ENCODE assay signal across 9 cellular contexts in the genomic region with DNA sequence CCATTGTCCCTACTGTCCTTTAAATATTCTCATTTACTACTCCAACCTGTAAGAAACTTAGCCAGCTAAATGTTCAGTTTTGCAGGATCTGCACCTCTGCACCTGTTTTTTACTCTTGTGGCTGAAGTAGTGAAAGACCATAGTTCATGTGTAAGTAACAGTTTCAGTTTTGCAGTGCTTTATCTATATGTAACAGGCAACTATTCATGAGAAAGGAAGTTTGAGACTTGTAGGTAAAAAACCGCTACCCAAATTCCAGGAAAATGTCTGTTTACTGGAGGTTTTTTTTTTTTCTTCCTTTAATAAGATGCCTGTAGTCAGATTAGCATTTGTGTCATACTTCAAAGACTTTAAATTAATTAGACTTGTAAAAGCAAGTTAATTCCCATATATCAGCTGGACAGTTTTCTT. TPM values are rescaled to one million over a fixed set of nuclear protein-coding genes. Genes with fewer than 3 reads are reported as not detected.
DNase-seq lines count a peak whose midpoint lies in the region; ATAC-seq lines count a peak whose summit lies in the region.
"Had no signal": no experiment of that assay in that cellular context is flagged by ENCODE, and none has a peak within 500 bp of the region (broad histone marks: within the 10 kb centered on the region; RNA-seq: fewer than 3 reads in every experiment).

No MANE protein-coding gene starts in this region.

- H3K27me3 Mint-ChIP-seq in naive B cell: no peaks in the 10 kb centered on the region

- ATAC-seq in GM18861 (IDR thresholded peaks at IDR 0.05; ENCODE audit: unreplicated experiment) (peak; percentile 47), HG02588 (IDR thresholded peaks at IDR 0.05; ENCODE audit: unreplicated experiment) (peak; percentile 67), naive B cell (ENCODE audit: low read depth in 2 of 2) (peak; percentile 67 to 75)

- H3K9me3 Mint-ChIP-seq in naive B cell: no peaks in the 10 kb centered on the region

- DNase-seq in NAMALWA (ENCODE audit: low spot score) (peak; percentile 78), naive B cell (peak; percentile 27), cerebellum (ENCODE audit: low spot score) (no peak), NCI-H2196 (lab: John Stamatoyannopoulos, UW; ENCODE audit: unreplicated experiment) (no peak), NCI-H1105 (lab: John Stamatoyannopoulos, UW) (no peak), NCI-H1417 (lab: John Stamatoyannopoulos, UW) (no peak)
- DNase-seq: activated CD8-positive, alpha-beta memory T cell treated with anti-CD3 and anti-CD28 coated beads, Interleukin-2, amount 50 U/mL, for 4 hours had no signal

- H3K4me3 Mint-ChIP-seq in naive B cell: peak overlapping the region; percentile 84 to 96 (median 92)

- peaks cover 0 to 4% of the 10 kb centered on the region in 2 donors for H3K36me3 Mint-ChIP-seq in naive B cell

- H3K4me1 Mint-ChIP-seq in naive B cell: peaks cover 47 to 56% (median 52%) of the 10 kb centered on the region in 3 donors

- H3K27ac Mint-ChIP-seq in naive B cell: peak overlapping the region; percentile 67 to 96 (median 92)

RNA-seq across cellular contexts. Expression of gene MBNL1, which starts 25.4 kb away (rescaled TPM):
- 100 to 1,000 TPM; 188 to 346 (median 260) TPM for polyA plus RNA-seq in naive B cell (ENCODE audit: low read depth in 6 of 6)
- 69.0 TPM for total RNA-seq in cerebellum

Comparison
In these comparisons a context has a peak if more than half of its experiments do, and no peak if none do; other contexts are left out.
1. DNase-seq: peak in NAMALWA (single experiment) and naive B cell (single experiment); none in cerebellum (single experiment), NCI-H2196 (single experiment), NCI-H1105 (single experiment) and NCI-H1417 (0 of 3).
2. Peak in every context shown above with its lines, with median percentiles within 50 percentile points of each other: ATAC-seq.